20 cellular contexts compared by ENCODE assay signal in the genomic region with DNA sequence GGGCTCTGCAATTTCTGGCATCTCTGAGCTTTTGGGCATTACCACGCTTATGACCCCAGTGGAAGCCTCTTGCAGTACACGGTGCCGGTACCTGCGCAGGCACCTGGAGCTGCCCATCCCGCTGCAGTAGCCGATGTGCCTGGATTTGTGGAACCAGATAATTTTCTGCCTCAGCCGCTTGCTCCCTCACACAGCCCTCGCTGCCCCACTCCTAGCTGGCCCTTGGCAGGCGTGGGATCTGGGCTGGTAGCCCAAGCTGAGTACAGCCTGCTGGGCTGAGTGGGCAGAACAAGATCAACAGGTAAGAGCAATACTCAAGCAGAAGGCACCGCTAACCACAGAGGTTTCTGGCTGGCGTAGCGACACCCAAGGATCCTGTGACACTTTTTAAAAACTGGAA.
DNase-seq lines count a peak whose midpoint lies in the region; TF ChIP-seq lines count a peak whose summit lies in the region.
"Had no signal": no experiment of that assay in that cellular context is flagged by ENCODE, and none has a peak within 500 bp of the region (broad histone marks: within the 10 kb centered on the region; RNA-seq: fewer than 3 reads in every experiment).

No MANE protein-coding gene starts in this region.

- intact Hi-C loops in testis (cut with DNase I; ENCODE audit: low total_unique reads) (no loop called here), left ventricle myocardium inferior (cut with micrococcal nuclease) (no loop called here)

- peak; percentile 62 for DNase-seq in DMS53 (lab: John Stamatoyannopoulos, UW)
- peak; percentile 8 for DNase-seq in LNCaP clone FGC (ENCODE audit: low read depth)
- DNase-seq in fibroblast of villous mesenchyme (ENCODE audit: low read depth), result no peak
- DNase-seq in testis, result peak; percentile 14
- DNase-seq in left ventricle myocardium inferior, result no peak
- no peak for DNase-seq in foreskin melanocyte
- no peak for DNase-seq in OCI-M2 (lab: John Stamatoyannopoulos, UW; ENCODE audit: unreplicated experiment)
- DNase-seq: Calu3; CD8-positive, alpha-beta T cell; DMS79; H7; KG1; NCI-H1417 treated with DMSO at 0.1 percent for 48 hours; NCI-H187 treated with DMSO at 0.1 percent for 48 hours; NCI-H748 treated with DMSO at 0.1 percent for 48 hours; NK-92 treated with Interleukin-12 subunit alpha and Interleukin-12 subunit beta, amount 100 ng/mL, for 24 hours; SHP77 had no signal

- WGBS in testis, 2 donors, result 56 to 79% methylated on average over 10 to 11 of the region's 12 CpGs

- no peaks in the 10 kb centered on the region for H3K9me3 ChIP-seq in testis
- peaks cover 38% of the 10 kb centered on the region for H3K9me3 ChIP-seq in left ventricle myocardium inferior (replicated peaks)
- H3K9me3 ChIP-seq: A549 had no signal

- H3K36me3 ChIP-seq in testis (ENCODE audit: low read depth, missing control alignments) (no peaks in the 10 kb centered on the region), left ventricle myocardium inferior (no peaks in the 10 kb centered on the region)
- H3K36me3 ChIP-seq: BLaER1 treated with 17β-estradiol and CSF1 and Interleukin-3, amounts not matched to agents 10 nM and 100 nM had no signal

- H3K27ac ChIP-seq in testis (no peak overlapping the region), left ventricle myocardium inferior (replicated peaks) (no peak overlapping the region)
- H3K27ac ChIP-seq: A549; BLaER1 treated with 17β-estradiol and CSF1 and Interleukin-3, amounts not matched to agents 10 nM and 100 nM; SK-N-MC had no signal

- no peak overlapping the region for H3K4me3 ChIP-seq in LNCaP clone FGC (ENCODE audit: low read depth, low read length)
- H3K4me3 ChIP-seq in fibroblast of villous mesenchyme (ENCODE audit: low read depth, low read length), result peak overlapping the region; percentile 27
- peak overlapping the region; percentile 39 to 55 for H3K4me3 ChIP-seq in testis
- H3K4me3 ChIP-seq in left ventricle myocardium inferior, result no peak overlapping the region
- H3K4me3 ChIP-seq: A549; BLaER1 treated with 17β-estradiol and CSF1 and Interleukin-3, amounts not matched to agents 10 nM and 100 nM; SK-N-MC had no signal

- H3K4me1 ChIP-seq in testis (no peaks in the 10 kb centered on the region), left ventricle myocardium inferior (no peaks in the 10 kb centered on the region)
- H3K4me1 ChIP-seq: A549; BLaER1 treated with 17β-estradiol and CSF1 and Interleukin-3, amounts not matched to agents 10 nM and 100 nM had no signal

- no peak for TF ChIP-seq POLR2A in testis (IDR thresholded peaks at IDR 0.05)

- no peaks in the 10 kb centered on the region for H3K27me3 ChIP-seq in testis
- no peaks in the 10 kb centered on the region for H3K27me3 ChIP-seq in left ventricle myocardium inferior (ENCODE audit: low read depth)
- H3K27me3 ChIP-seq: BLaER1 treated with 17β-estradiol and CSF1 and Interleukin-3, amounts not matched to agents 10 nM and 100 nM had no signal

- no peak for TF ChIP-seq CTCF in LNCaP clone FGC (IDR thresholded peaks at IDR 0.05; ENCODE audit: control insufficient read depth, extremely low read depth, insufficient read depth)
- TF ChIP-seq CTCF in fibroblast of villous mesenchyme (IDR thresholded peaks at IDR 0.05; ENCODE audit: insufficient read depth, low read depth, low read length), result no peak
- TF ChIP-seq CTCF in testis (IDR thresholded peaks at IDR 0.05), result no peak
- TF ChIP-seq CTCF in left ventricle myocardium inferior (IDR thresholded peaks at IDR 0.05; ENCODE audit: borderline replicate concordance), result no peak

Comparison
In these comparisons a context has a peak if more than half of its experiments do, and no peak if none do; other contexts are left out.
1. DNase-seq: peak in DMS53 (single experiment), LNCaP clone FGC (single experiment) and testis (single experiment); none in fibroblast of villous mesenchyme (single experiment), left ventricle myocardium inferior (single experiment), foreskin melanocyte (single experiment) and OCI-M2 (single experiment).
2. H3K4me3 ChIP-seq: peak in fibroblast of villous mesenchyme (single experiment) and testis (2 of 2); none in LNCaP clone FGC (single experiment) and left ventricle myocardium inferior (single experiment).